1 cellular context compared by ENCODE assay signal in genomic region chr1:27381976-27382762, GRCh38.
TF ChIP-seq lines count a peak whose summit lies in the region.

No MANE protein-coding gene starts in this region.

TF ChIP-seq in H1, 55 proteins besides CTCF, POLR2A, EP300 and RAD21:
- TF ChIP-seq EGR1 (IDR thresholded peaks at IDR 0.05; ENCODE audit: borderline replicate concordance, low read depth, low read length) (no peak), E2F6 (IDR thresholded peaks at IDR 0.05) (no peak), EZH2 (IDR thresholded peaks at IDR 0.05; ENCODE audit: low read depth, low read length, severe bottlenecking) (no peak), RFX5 (IDR thresholded peaks at IDR 0.05; ENCODE audit: borderline replicate concordance, low read depth, low read length) (no peak), CTBP2 (IDR thresholded peaks at IDR 0.05; ENCODE audit: borderline replicate concordance, insufficient read depth, insufficient read length, low read length) (no peak), SP1 (IDR thresholded peaks at IDR 0.05; ENCODE audit: low read depth, low read length) (no peak), CBX8 (IDR thresholded peaks at IDR 0.05; ENCODE audit: borderline replicate concordance, low read depth, low read length) (no peak), MAX (IDR thresholded peaks at IDR 0.05) (no peak), TCF12 (IDR thresholded peaks at IDR 0.05; ENCODE audit: low read depth, low read length) (no peak), KDM1A (IDR thresholded peaks at IDR 0.05; ENCODE audit: borderline replicate concordance, low read length) (no peak), BRCA1 (IDR thresholded peaks at IDR 0.05; ENCODE audit: low read depth, low read length) (no peak), ZNF274 (IDR thresholded peaks at IDR 0.05; ENCODE audit: borderline replicate concordance, extremely low read depth, low read length) (no peak), CHD1 (IDR thresholded peaks at IDR 0.05; ENCODE audit: low read depth, low read length) (no peak), USF2 (IDR thresholded peaks at IDR 0.05; ENCODE audit: low read length) (no peak), KDM5A (IDR thresholded peaks at IDR 0.05; ENCODE audit: low read length) (no peak), CHD7 (IDR thresholded peaks at IDR 0.05; ENCODE audit: insufficient replicate concordance, low read length) (no peak), SIX5 (IDR thresholded peaks at IDR 0.05; ENCODE audit: low read depth, low read length) (no peak), ATF2 (IDR thresholded peaks at IDR 0.05; ENCODE audit: low read length) (no peak), SP4 (IDR thresholded peaks at IDR 0.05; ENCODE audit: low read length) (no peak)
